1 cellular context compared by ENCODE assay signal in the genomic region with DNA sequence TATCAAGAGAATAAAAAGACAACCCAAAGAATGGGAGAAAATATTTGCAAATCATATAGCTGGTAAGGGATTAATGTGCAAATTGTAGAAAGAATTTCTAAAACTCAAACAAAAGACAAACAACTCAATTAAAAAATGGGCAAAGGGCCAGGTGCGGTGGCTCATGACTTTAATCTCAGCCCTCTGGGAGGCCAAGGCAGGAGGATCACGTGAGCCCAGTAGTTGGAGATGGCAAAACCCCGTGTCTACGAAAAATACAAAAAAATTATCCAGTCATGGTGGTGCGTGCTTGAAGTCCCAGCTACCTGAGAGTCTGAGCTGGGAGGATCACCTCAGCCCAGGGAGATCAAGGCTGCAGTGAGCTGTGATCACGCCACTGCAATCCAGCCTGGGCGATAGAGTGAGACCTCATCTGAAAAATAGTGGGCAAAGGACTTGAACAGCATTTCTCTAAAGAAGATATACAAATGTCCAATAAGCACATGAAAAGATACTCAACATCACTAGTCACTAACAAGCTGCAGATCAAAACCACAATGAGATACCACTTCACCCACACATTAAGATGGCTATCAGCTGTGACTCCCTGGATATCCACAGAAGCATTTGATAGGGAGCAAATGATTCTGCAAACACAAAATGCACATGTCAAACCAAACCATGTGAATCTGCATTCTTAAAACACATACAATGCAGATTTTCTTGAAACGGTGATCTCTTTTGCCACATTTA.
A peak's percentile ranks its signal among the peaks of the same experiment; 100 is the strongest.
TF ChIP-seq lines count a peak whose summit lies in the region.

No MANE protein-coding gene starts in this region.

TF ChIP-seq in K562, 482 proteins besides CTCF, POLR2A, EP300 and RAD21 (continued from another document and continues in another):
- TF ChIP-seq HINFP (tag; conservative IDR thresholded peaks at IDR 0.05; ENCODE audit: low read depth), result no peak
- TF ChIP-seq MEF2A (IDR thresholded peaks at IDR 0.05; ENCODE audit: control insufficient read depth, low read depth, low read length), result no peak
- no peak for TF ChIP-seq ZNF444 (CRISPR knock-in tag; IDR thresholded peaks at IDR 0.05)
- no peak for TF ChIP-seq TCF7L2 (IDR thresholded peaks at IDR 0.05; ENCODE audit: low read depth, low read length)
- no peak for TF ChIP-seq PCBP2 (IDR thresholded peaks at IDR 0.05; ENCODE audit: low read depth, low read length, poor library complexity, severe bottlenecking)
- TF ChIP-seq BHLHE40 (IDR thresholded peaks at IDR 0.05; ENCODE audit: low read length), result peak; percentile 93
- TF ChIP-seq ZNF766 (CRISPR knock-in tag; conservative IDR thresholded peaks at IDR 0.05), result no peak
- no peak for TF ChIP-seq STAT5B (CRISPR knock-in tag; IDR thresholded peaks at IDR 0.05)
- no peak for TF ChIP-seq ZNF121 (CRISPR knock-in tag; conservative IDR thresholded peaks at IDR 0.05)
- TF ChIP-seq, protein P1, sequence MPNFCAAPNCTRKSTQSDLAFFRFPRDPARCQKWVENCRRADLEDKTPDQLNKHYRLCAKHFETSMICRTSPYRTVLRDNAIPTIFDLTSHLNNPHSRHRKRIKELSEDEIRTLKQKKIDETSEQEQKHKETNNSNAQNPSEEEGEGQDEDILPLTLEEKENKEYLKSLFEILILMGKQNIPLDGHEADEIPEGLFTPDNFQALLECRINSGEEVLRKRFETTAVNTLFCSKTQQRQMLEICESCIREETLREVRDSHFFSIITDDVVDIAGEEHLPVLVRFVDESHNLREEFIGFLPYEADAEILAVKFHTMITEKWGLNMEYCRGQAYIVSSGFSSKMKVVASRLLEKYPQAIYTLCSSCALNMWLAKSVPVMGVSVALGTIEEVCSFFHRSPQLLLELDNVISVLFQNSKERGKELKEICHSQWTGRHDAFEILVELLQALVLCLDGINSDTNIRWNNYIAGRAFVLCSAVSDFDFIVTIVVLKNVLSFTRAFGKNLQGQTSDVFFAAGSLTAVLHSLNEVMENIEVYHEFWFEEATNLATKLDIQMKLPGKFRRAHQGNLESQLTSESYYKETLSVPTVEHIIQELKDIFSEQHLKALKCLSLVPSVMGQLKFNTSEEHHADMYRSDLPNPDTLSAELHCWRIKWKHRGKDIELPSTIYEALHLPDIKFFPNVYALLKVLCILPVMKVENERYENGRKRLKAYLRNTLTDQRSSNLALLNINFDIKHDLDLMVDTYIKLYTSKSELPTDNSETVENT (CRISPR knock-in tag; IDR thresholded peaks at IDR 0.05), result no peak
- TF ChIP-seq TCF3 (CRISPR knock-in tag; IDR thresholded peaks at IDR 0.05), result no peak
- TF ChIP-seq RBFOX2 (IDR thresholded peaks at IDR 0.05; ENCODE audit: low read depth, low read length), result no peak
- TF ChIP-seq TAF9B (IDR thresholded peaks at IDR 0.05; ENCODE audit: partially characterized antibody), result no peak
- TF ChIP-seq, protein P2, sequence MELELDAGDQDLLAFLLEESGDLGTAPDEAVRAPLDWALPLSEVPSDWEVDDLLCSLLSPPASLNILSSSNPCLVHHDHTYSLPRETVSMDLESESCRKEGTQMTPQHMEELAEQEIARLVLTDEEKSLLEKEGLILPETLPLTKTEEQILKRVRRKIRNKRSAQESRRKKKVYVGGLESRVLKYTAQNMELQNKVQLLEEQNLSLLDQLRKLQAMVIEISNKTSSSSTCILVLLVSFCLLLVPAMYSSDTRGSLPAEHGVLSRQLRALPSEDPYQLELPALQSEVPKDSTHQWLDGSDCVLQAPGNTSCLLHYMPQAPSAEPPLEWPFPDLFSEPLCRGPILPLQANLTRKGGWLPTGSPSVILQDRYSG (tag; conservative IDR thresholded peaks at IDR 0.05; ENCODE audit: low read depth), result 0 out of 2 replicates have a peak, but pooled peaks have one; percentile 20
- no peak for TF ChIP-seq BMI1 (IDR thresholded peaks at IDR 0.05; ENCODE audit: low read length)
- TF ChIP-seq CUX1 (CRISPR knock-in tag; IDR thresholded peaks at IDR 0.05), result no peak
- no peak for TF ChIP-seq MAZ (CRISPR knock-in tag; conservative IDR thresholded peaks at IDR 0.05 in 1 of 2, IDR thresholded peaks at IDR 0.05 in 1 of 2)
- TF ChIP-seq, protein P3, sequence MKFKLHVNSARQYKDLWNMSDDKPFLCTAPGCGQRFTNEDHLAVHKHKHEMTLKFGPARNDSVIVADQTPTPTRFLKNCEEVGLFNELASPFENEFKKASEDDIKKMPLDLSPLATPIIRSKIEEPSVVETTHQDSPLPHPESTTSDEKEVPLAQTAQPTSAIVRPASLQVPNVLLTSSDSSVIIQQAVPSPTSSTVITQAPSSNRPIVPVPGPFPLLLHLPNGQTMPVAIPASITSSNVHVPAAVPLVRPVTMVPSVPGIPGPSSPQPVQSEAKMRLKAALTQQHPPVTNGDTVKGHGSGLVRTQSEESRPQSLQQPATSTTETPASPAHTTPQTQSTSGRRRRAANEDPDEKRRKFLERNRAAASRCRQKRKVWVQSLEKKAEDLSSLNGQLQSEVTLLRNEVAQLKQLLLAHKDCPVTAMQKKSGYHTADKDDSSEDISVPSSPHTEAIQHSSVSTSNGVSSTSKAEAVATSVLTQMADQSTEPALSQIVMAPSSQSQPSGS (CRISPR knock-in tag; IDR thresholded peaks at IDR 0.05), result no peak
- TF ChIP-seq ZBTB43 (CRISPR knock-in tag; IDR thresholded peaks at IDR 0.05), result no peak
- TF ChIP-seq FOXP4 (CRISPR knock-in tag; IDR thresholded peaks at IDR 0.05; ENCODE audit: borderline replicate concordance), result no peak
- peak; percentile 38; the same call in 1 of the 2 replicates for TF ChIP-seq LEF1 (IDR thresholded peaks at IDR 0.05)
- TF ChIP-seq ZNF695 (CRISPR knock-in tag; IDR thresholded peaks at IDR 0.05), result no peak
- TF ChIP-seq KDM4B (IDR thresholded peaks at IDR 0.05; ENCODE audit: borderline replicate concordance in 2 of 2, low read depth in 1 of 2), result no peak
- TF ChIP-seq MECOM (CRISPR knock-in tag; IDR thresholded peaks at IDR 0.05), result no peak
- TF ChIP-seq ARID2 (IDR thresholded peaks at IDR 0.05), result no peak
- TF ChIP-seq MTA2 (IDR thresholded peaks at IDR 0.05; ENCODE audit: low read depth), result no peak; the same call in 1 of the 2 replicates
- TF ChIP-seq POLR2G (IDR thresholded peaks at IDR 0.05; ENCODE audit: low read depth, low read length), result no peak
- TF ChIP-seq ZNF507 (tag; conservative IDR thresholded peaks at IDR 0.05), result no peak
- TF ChIP-seq UBTF (IDR thresholded peaks at IDR 0.05; ENCODE audit: borderline replicate concordance in 1 of 2, low read depth in 2 of 2, low read length in 2 of 2), result no peak
- TF ChIP-seq SAP30 (IDR thresholded peaks at IDR 0.05; ENCODE audit: borderline replicate concordance, insufficient read depth, low read depth, low read length, poor library complexity, severe bottlenecking), result no peak
- TF ChIP-seq, protein P4, sequence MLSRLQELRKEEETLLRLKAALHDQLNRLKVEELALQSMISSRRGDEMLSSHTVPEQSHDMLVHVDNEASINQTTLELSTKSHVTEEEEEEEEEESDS (CRISPR knock-in tag; IDR thresholded peaks at IDR 0.05), result no peak
- TF ChIP-seq EGR1 (conservative IDR thresholded peaks at IDR 0.05), result 0 out of 2 replicates have a peak, but pooled peaks have one; percentile 25
- no peak for TF ChIP-seq ELK3 (CRISPR knock-in tag; IDR thresholded peaks at IDR 0.05)
- no peak for TF ChIP-seq MAFF (IDR thresholded peaks at IDR 0.05; ENCODE audit: low read length)
- no peak for TF ChIP-seq HMGN3 (IDR thresholded peaks at IDR 0.05; ENCODE audit: borderline replicate concordance, extremely low read depth, insufficient read length, low read depth, low read length)
- TF ChIP-seq ZNF436 (CRISPR knock-in tag; IDR thresholded peaks at IDR 0.05), result no peak
- TF ChIP-seq DPF2 (IDR thresholded peaks at IDR 0.05), result peak; percentile 14; the same call in 1 of the 2 replicates
- no peak for TF ChIP-seq ZNF57 (CRISPR knock-in tag; IDR thresholded peaks at IDR 0.05)
- TF ChIP-seq ESRRA (IDR thresholded peaks at IDR 0.05; ENCODE audit: borderline replicate concordance, low read depth), result peak; percentile 48; the same call in 1 of the 2 replicates
- no peak for TF ChIP-seq MTA1 (IDR thresholded peaks at IDR 0.05; ENCODE audit: borderline replicate concordance)
- no peak for TF ChIP-seq SMC3 (conservative IDR thresholded peaks at IDR 0.05; ENCODE audit: insufficient read depth, low read depth, low read length)
- no peak for TF ChIP-seq ZSCAN32 (CRISPR knock-in tag; IDR thresholded peaks at IDR 0.05)
